Comparison of ENCODE assay signal across 8 cellular contexts in the genomic region with DNA sequence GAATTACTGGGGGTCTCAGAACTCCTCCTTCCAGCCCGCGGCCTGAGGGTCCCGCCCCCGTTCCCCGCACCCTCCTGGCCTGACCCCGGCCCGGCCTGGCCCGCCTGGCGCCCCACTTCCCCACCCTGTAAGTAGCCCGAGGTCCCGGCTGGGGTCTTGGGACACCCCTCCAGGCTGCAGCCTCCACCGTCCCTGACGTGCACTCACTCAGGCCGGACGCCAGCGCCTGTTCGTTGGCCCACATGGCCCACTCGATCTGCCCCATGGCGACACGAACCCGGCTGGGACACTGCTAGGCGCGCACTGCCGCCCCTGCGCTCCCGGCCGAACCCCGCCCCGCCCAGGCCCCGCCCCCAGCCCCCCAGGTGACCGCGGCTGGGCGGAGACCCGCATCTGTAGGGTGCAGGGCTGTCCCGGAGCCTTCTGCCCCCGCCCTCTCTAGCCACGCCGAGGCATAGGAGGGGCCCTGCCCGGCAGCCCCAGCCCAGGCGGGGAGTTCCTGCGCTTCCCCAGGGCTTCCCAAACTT.
DNase-seq lines count a peak whose midpoint lies in the region; ATAC-seq lines count a peak whose summit lies in the region.

A gene (minus strand): TSS at position 305 of the 527 bp plus-strand sequence. CDS start 40 bp downstream, at position 265.

- DNase-seq in DMS53 (lab: John Stamatoyannopoulos, UW) (peak; percentile 90), HUDEP-2 (lab: John Stamatoyannopoulos, UW; ENCODE audit: unreplicated experiment in 76 of 76) (peak in 65 of 76 experiments; percentile 7 to 85 (median 61)), UCSD-AML1 (lab: John Stamatoyannopoulos, UW; ENCODE audit: unreplicated experiment) (peak; percentile 86), caudate nucleus (lab: John Stamatoyannopoulos, UW) (peak in 23 of 61 donors; percentile 4 to 44 (median 22)), kidney glomerular epithelial cell (lab: John Stamatoyannopoulos, UW) (peak; percentile 34), NCI-H748 (lab: John Stamatoyannopoulos, UW; ENCODE audit: unreplicated experiment) (no peak)
- peak; percentile 77 to 90 for DNase-seq in stimulated activated CD4-positive, alpha-beta T cell treated with anti-CD3 and anti-CD28 coated beads, Interleukin-2, amount 100 ng/mL, for 24 hours

- peak; percentile 47 for ATAC-seq in GM21367 (IDR thresholded peaks at IDR 0.05; ENCODE audit: unreplicated experiment)

- peak within 1 kb of the TSS; percentile 58 for H3K27ac ChIP-seq in caudate nucleus (ENCODE audit: low read depth, low read length)
